In genomic region chr15:55526559-55527036, GRCh38 we compare ENCODE assay signal across 9 cellular contexts. TPM values are rescaled to one million over a fixed set of nuclear protein-coding genes. Genes with fewer than 3 reads are reported as not detected.
DNase-seq lines count a peak whose midpoint lies in the region; ATAC-seq and TF ChIP-seq lines count a peak whose summit lies in the region.
"Had no signal": no experiment of that assay in that cellular context is flagged by ENCODE, and none has a peak within 500 bp of the region (broad histone marks: within the 10 kb centered on the region; RNA-seq: fewer than 3 reads in every experiment).

No MANE protein-coding gene starts in this region.

- peaks cover 11% of the 10 kb centered on the region for H3K4me1 Mint-ChIP-seq in nephron progenitor cell

- peaks cover 47% of the 10 kb centered on the region for H3K9me3 Mint-ChIP-seq in nephron progenitor cell

- DNase-seq in NCI-H510A treated with DMSO at 0.1 percent for 48 hours (lab: John Stamatoyannopoulos, UW) (peak; percentile 0), NCI-H510A (lab: John Stamatoyannopoulos, UW) (no peak), RKO (ENCODE audit: low spot score) (peak; percentile 67), ecto neural progenitor cell (ENCODE audit: low spot score) (peak; percentile 49), nephron progenitor cell (no peak), left lobe of liver (ENCODE audit: low spot score) (no peak)

- peaks cover 13% of the 10 kb centered on the region for H3K27me3 Mint-ChIP-seq in nephron progenitor cell (ENCODE audit: low read depth, poor library complexity)

- ATAC-seq in GM19023 (IDR thresholded peaks at IDR 0.05; ENCODE audit: unreplicated experiment) (peak; percentile 87), HG03520 (IDR thresholded peaks at IDR 0.05; ENCODE audit: unreplicated experiment) (peak; percentile 68), left lobe of liver (no peak)

- no peak overlapping the region for H3K27ac Mint-ChIP-seq in nephron progenitor cell
- H3K27ac Mint-ChIP-seq: stimulated activated naive CD8-positive, alpha-beta T cell treated with anti-CD3 and anti-CD28 coated beads, Interleukin-15, Interleukin-2, amounts not matched to agents 100 ng/mL and 50 ng/mL, for 24 hours had no signal

- TF ChIP-seq CTCF in nephron progenitor cell (IDR thresholded peaks at IDR 0.05), result peak; percentile 42

- H3K4me3 Mint-ChIP-seq in nephron progenitor cell, result no peak overlapping the region
- H3K4me3 Mint-ChIP-seq: stimulated activated naive CD8-positive, alpha-beta T cell treated with anti-CD3 and anti-CD28 coated beads, Interleukin-15, Interleukin-2, amounts not matched to agents 100 ng/mL and 50 ng/mL, for 24 hours had no signal

- H3K36me3 Mint-ChIP-seq in nephron progenitor cell (ENCODE audit: low read depth), result peaks cover 12% of the 10 kb centered on the region

RNA-seq across cellular contexts. Expression of gene DNAAF4, which starts 18.6 kb away (rescaled TPM):
- not detected for total RNA-seq in left lobe of liver

Comparison
In these comparisons a context has a peak if more than half of its experiments do, and no peak if none do; other contexts are left out.
1. DNase-seq: peak in NCI-H510A treated with DMSO at 0.1 percent for 48 hours (single experiment), RKO (single experiment) and ecto neural progenitor cell (single experiment); none in NCI-H510A (single experiment), nephron progenitor cell (single experiment) and left lobe of liver (single experiment).